ENCODE assay signal across 8 cellular contexts in genomic region chr2:55048925-55049793, GRCh38. TPM values are rescaled to one million over a fixed set of nuclear protein-coding genes. Genes with fewer than 3 reads are reported as not detected.
DNase-seq lines count a peak whose midpoint lies in the region; ATAC-seq, FAIRE-seq and TF ChIP-seq lines count a peak whose summit lies in the region.

No MANE protein-coding gene starts in this region.

- TF ChIP-seq CTCF in chondrocyte (IDR thresholded peaks at IDR 0.05) (peak; percentile 76), kidney (IDR thresholded peaks at IDR 0.05; ENCODE audit: borderline replicate concordance, extremely low read depth, insufficient read depth) (peak; percentile 54)

- DNase-seq in ELF-1 (ENCODE audit: low read depth, low spot score) = peak; percentile 70
- DNase-seq in NCI-H446 (lab: John Stamatoyannopoulos, UW) = peak; percentile 40 to 68
- peak; percentile 72 for DNase-seq in activated CD4-positive, CD25-positive, alpha-beta regulatory T cell treated with anti-CD3 and anti-CD28 coated beads, Interleukin-2, amount 50 U/mL, for 72 hours
- DNase-seq in chondrocyte (ENCODE audit: low spot score) = no peak
- peak; percentile 95 for DNase-seq in kidney
- peak; percentile 52 for DNase-seq in stimulated activated CD4-positive, alpha-beta T cell treated with anti-CD3 and anti-CD28 coated beads, Interleukin-12 subunit alpha, Interleukin-12 subunit beta, amount 100 ng/mL, for 4 hours

- peak overlapping the region; percentile 100 for H3K27ac Mint-ChIP-seq in chondrocyte (ENCODE audit: unreplicated experiment)

- H3K4me3 ChIP-seq in kidney (ENCODE audit: low read length in 2 of 2) = peak overlapping the region; percentile 94 to 97

- peaks cover 54% of the 10 kb centered on the region for H3K4me1 Mint-ChIP-seq in chondrocyte (ENCODE audit: low read depth)

- H3K9me3 ChIP-seq in kidney (ENCODE audit: control insufficient read depth in 1 of 2, low read length in 2 of 2) = no peaks in the 10 kb centered on the region

- intact Hi-C loops in kidney (cut with DNase I) = loop anchor here (10.0 kb wide), 1 partner anchor 116 kb away; no protein-coding TSS in a partner anchor

- no peaks in the 10 kb centered on the region for H3K36me3 ChIP-seq in kidney (ENCODE audit: control insufficient read depth in 1 of 2, insufficient read depth in 2 of 2, low read length in 2 of 2)

- peak overlapping the region; percentile 100 for H3K4me3 Mint-ChIP-seq in chondrocyte (ENCODE audit: unreplicated experiment)

- H3K27ac ChIP-seq in kidney (ENCODE audit: low read depth in 2 of 2, low read length in 2 of 2) = peak overlapping the region; percentile 96 to 99

- H3K9ac ChIP-seq in kidney (ENCODE audit: low read length in 2 of 2) = peak overlapping the region; percentile 97

- peaks cover 12 to 18% of the 10 kb centered on the region in 2 donors for H3K4me1 ChIP-seq in kidney (ENCODE audit: control insufficient read depth in 1 of 2, insufficient read depth in 1 of 2, low read depth in 1 of 2, low read length in 2 of 2)

- H3K9me3 Mint-ChIP-seq in chondrocyte (ENCODE audit: low read depth) = no peaks in the 10 kb centered on the region

- no peaks in the 10 kb centered on the region for H3K27me3 Mint-ChIP-seq in chondrocyte (ENCODE audit: low read depth)

- peaks cover 5% of the 10 kb centered on the region for H3K36me3 Mint-ChIP-seq in chondrocyte (ENCODE audit: low read depth)

- ATAC-seq in HG03045 (IDR thresholded peaks at IDR 0.05; ENCODE audit: unreplicated experiment) (peak; percentile 15), HG03571 (IDR thresholded peaks at IDR 0.05; ENCODE audit: unreplicated experiment) (no peak)

- no peak for FAIRE-seq in kidney (lab: Jason Lieb, UNC)

RNA-seq across cellular contexts. Expression of gene RTN4, which starts 1.1 kb away (rescaled TPM):
- total RNA-seq in chondrocyte (560 to 819 TPM (median 766 TPM) in 3 replicates), kidney (296 TPM)
- 329 TPM for polyA plus RNA-seq in kidney (ENCODE audit: insufficient read depth, low read depth, low replicate concordance)
